ENCODE assay signal across 8 cellular contexts in genomic region chr4:125313989-125314602, GRCh38. TPM values are rescaled to one million over a fixed set of nuclear protein-coding genes. Genes with fewer than 3 reads are reported as not detected.
A peak's percentile ranks its signal among the peaks of the same experiment; 100 is the strongest.
DNase-seq lines count a peak whose midpoint lies in the region; ATAC-seq and TF ChIP-seq lines count a peak whose summit lies in the region.

No MANE protein-coding gene starts in this region.

- H3K9me3 ChIP-seq in mesenchymal stem cell (ENCODE audit: control insufficient read depth, low read length), result no peaks in the 10 kb centered on the region
- H3K9me3 ChIP-seq in uterus, result no peaks in the 10 kb centered on the region

- H3K23ac ChIP-seq in mesenchymal stem cell (ENCODE audit: low read length in 2 of 2), result no peak overlapping the region

- peak overlapping the region; percentile 91 for H3K9ac ChIP-seq in mesenchymal stem cell (ENCODE audit: low read length)

- peak overlapping the region; percentile 54 for H3K4me2 ChIP-seq in mesenchymal stem cell (ENCODE audit: low read length, poor library complexity, severe bottlenecking)

- no peak overlapping the region for H2AK5ac ChIP-seq in mesenchymal stem cell (ENCODE audit: low read length, severe bottlenecking)

- no peak for TF ChIP-seq CTCF in uterus (IDR thresholded peaks at IDR 0.05)

- peak overlapping the region; percentile 1 to 34 for H3K4ac ChIP-seq in mesenchymal stem cell (ENCODE audit: low read depth in 1 of 2, low read length in 2 of 2)

- H3K4me1 ChIP-seq in mesenchymal stem cell (ENCODE audit: control insufficient read depth, insufficient read depth, low read depth, low read length) (peaks cover 16% of the 10 kb centered on the region), uterus (no peaks in the 10 kb centered on the region)

- peak; percentile 0 for ATAC-seq in Right ventricle myocardium superior (ENCODE audit: poor library complexity)
- ATAC-seq in Right ventricle myocardium inferior, result no peak
- no peak for ATAC-seq in GM21447 (IDR thresholded peaks at IDR 0.05; ENCODE audit: unreplicated experiment)

- DNase-seq in Right ventricle myocardium superior (no peak), Right ventricle myocardium inferior (ENCODE audit: missing footprints) (no peak), astrocyte of the hippocampus (ENCODE audit: low read depth, low spot score) (peak; percentile 14), mesenchymal stem cell (no peak), uterus (no peak)
- no peak for DNase-seq in activated CD4-positive, CD25-positive, alpha-beta regulatory T cell treated with anti-CD3 and anti-CD28 coated beads, Interleukin-2, amount 50 U/mL, for 72 hours
- no peak for DNase-seq in activated CD4-positive, alpha-beta T cell treated with anti-CD3 and anti-CD28 coated beads for 48 hours

- H3K27ac ChIP-seq in mesenchymal stem cell (ENCODE audit: low read length, poor library complexity, severe bottlenecking), result peak overlapping the region; percentile 79
- H3K27ac ChIP-seq in uterus, result peak overlapping the region; percentile 90 to 93

- no peak for TF ChIP-seq POLR2A in uterus (IDR thresholded peaks at IDR 0.05)

- peak overlapping the region; percentile 43 for H2AFZ ChIP-seq in mesenchymal stem cell (ENCODE audit: low read depth, low read length)

- no peak overlapping the region for H4K91ac ChIP-seq in mesenchymal stem cell (ENCODE audit: low read length)

- no peaks in the 10 kb centered on the region for H3K36me3 ChIP-seq in mesenchymal stem cell (ENCODE audit: control insufficient read depth in 1 of 2, insufficient read depth in 2 of 2, low read depth in 1 of 2, low read length in 2 of 2)
- H3K36me3 ChIP-seq in uterus, result no peaks in the 10 kb centered on the region

- H4K8ac ChIP-seq in mesenchymal stem cell (ENCODE audit: low read length), result peak overlapping the region; percentile 20

- no peaks in the 10 kb centered on the region for H3K27me3 ChIP-seq in mesenchymal stem cell (ENCODE audit: control insufficient read depth in 1 of 2, insufficient read depth in 1 of 2, low read length in 2 of 2)
- no peaks in the 10 kb centered on the region for H3K27me3 ChIP-seq in uterus

- no peak overlapping the region for H2BK120ac ChIP-seq in mesenchymal stem cell (ENCODE audit: low read depth, low read length)

- H3K14ac ChIP-seq in mesenchymal stem cell (ENCODE audit: low read length in 2 of 2), result no peak overlapping the region

- H3K4me3 ChIP-seq in mesenchymal stem cell (ENCODE audit: insufficient read depth in 1 of 2, low read depth in 1 of 2, low read length in 2 of 2), result peak overlapping the region in 1 of 2 experiments; percentile 92
- peak overlapping the region; percentile 82 to 86 for H3K4me3 ChIP-seq in uterus

- intact Hi-C loops in Right ventricle myocardium superior (cut with DNase I) (loop anchor here (2.0 kb wide), 1 partner anchor 437 kb away; no protein-coding TSS in a partner anchor), Right ventricle myocardium inferior (cut with DNase I) (loop anchor here (1.0 to 2.0 kb wide), 3 partner anchors 119 to 437 kb away; no protein-coding TSS in a partner anchor), uterus (cut with DNase I; ENCODE audit: low total_unique reads) (no loop called here)

- H2BK15ac ChIP-seq in mesenchymal stem cell (ENCODE audit: low read depth, poor library complexity, severe bottlenecking), result no peak overlapping the region

- H2BK12ac ChIP-seq in mesenchymal stem cell (ENCODE audit: low read length in 2 of 2), result peak overlapping the region in 1 of 2 experiments; percentile 70

- no peak overlapping the region for H2BK5ac ChIP-seq in mesenchymal stem cell (ENCODE audit: low read depth, low read length, poor library complexity, severe bottlenecking)

- H3K79me1 ChIP-seq in mesenchymal stem cell (replicated peaks; ENCODE audit: low read length, poor library complexity, severe bottlenecking), result peaks cover 18% of the 10 kb centered on the region

- whole genome bisulfite sequencing in mesenchymal stem cell, result 5% methylated on average over 6 of the region's 6 CpGs

- H3K18ac ChIP-seq in mesenchymal stem cell (ENCODE audit: low read depth in 1 of 2, low read length in 2 of 2), result peak overlapping the region; percentile 69 to 86

RNA-seq across cellular contexts. Expression of gene FAT4, which starts 0.7 kb away (rescaled TPM):
- total RNA-seq in Right ventricle myocardium superior (6.2 TPM), Right ventricle myocardium inferior (6.5 TPM), uterus (100 to 1,000 TPM in 1 of 4 donors, 10 to 100 TPM in 3; 12.6 to 112 (median 20.4) TPM)
- 2.9 TPM for polyA plus RNA-seq in mesenchymal stem cell (2013, experiment 1 of 2)
- 2.8 TPM for polyA plus RNA-seq in mesenchymal stem cell (2013, experiment 2 of 2)
